In the genomic region with DNA sequence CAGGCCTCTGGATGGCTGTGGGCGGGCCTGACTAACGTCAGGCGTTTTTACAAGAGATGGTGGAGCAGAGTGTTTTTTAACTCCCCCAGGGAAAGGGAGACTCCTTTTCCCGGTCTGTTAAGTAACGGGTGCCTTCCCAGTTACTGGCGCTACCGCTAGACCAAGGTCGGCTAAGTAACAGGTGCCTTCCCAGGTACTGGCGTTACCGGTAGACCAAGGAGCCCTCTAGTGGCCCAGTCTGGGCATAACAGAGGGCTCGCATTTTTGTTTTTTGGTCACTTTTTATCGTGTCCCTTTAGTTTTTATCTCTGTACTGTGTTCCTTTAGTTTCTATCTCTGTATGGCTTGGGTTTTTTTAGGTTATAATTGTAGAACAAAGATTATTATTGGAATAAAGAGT, we compare ENCODE assay signal across 8 cellular contexts. TPM values are rescaled to one million over a fixed set of nuclear protein-coding genes. Genes with fewer than 3 reads are reported as not detected.
A peak's percentile ranks its signal among the peaks of the same experiment; 100 is the strongest.
DNase-seq lines count a peak whose midpoint lies in the region; ATAC-seq and TF ChIP-seq lines count a peak whose summit lies in the region.

No MANE protein-coding gene starts in this region.

- H3K9me3 ChIP-seq in CD4-positive, alpha-beta T cell (ENCODE audit: control insufficient read depth, low read length) = peaks cover 61% of the 10 kb centered on the region

- no peaks in the 10 kb centered on the region for H3K27me3 Mint-ChIP-seq in CD4-positive, alpha-beta T cell
- H3K27me3 Mint-ChIP-seq in activated T-cell treated with anti-CD3 and anti-CD28 coated beads, Interleukin-2, amount 50 U/mL, for 72 hours (ENCODE audit: low read depth) = no peaks in the 10 kb centered on the region

- POLR2A ChIA-PET in CD4-positive, alpha-beta T cell (lab: Charles Lee) = no interaction called here

- no peak overlapping the region for H3K4me3 ChIP-seq in kidney epithelial cell (ENCODE audit: low read depth, low read length)

- no peak overlapping the region for H3K27ac Mint-ChIP-seq in CD4-positive, alpha-beta T cell
- H3K27ac Mint-ChIP-seq in activated T-cell treated with anti-CD3 and anti-CD28 coated beads, Interleukin-2, amount 50 U/mL, for 72 hours = no peak overlapping the region

- no peak overlapping the region for H3K4me3 Mint-ChIP-seq in CD4-positive, alpha-beta T cell
- no peak overlapping the region for H3K4me3 Mint-ChIP-seq in activated T-cell treated with anti-CD3 and anti-CD28 coated beads, Interleukin-2, amount 50 U/mL, for 72 hours

- no peak overlapping the region for H3K27ac ChIP-seq in CD4-positive, alpha-beta T cell (ENCODE audit: low read depth, low read length)

- H3K27me3 ChIP-seq in CD4-positive, alpha-beta T cell (ENCODE audit: control insufficient read depth, insufficient read depth, low read length) = no peaks in the 10 kb centered on the region
- no peaks in the 10 kb centered on the region for H3K27me3 ChIP-seq in kidney epithelial cell (ENCODE audit: control insufficient read depth, insufficient read depth, low read length)

- no peak for ATAC-seq in CD4-positive, alpha-beta T cell (ENCODE audit: poor library complexity)
- ATAC-seq in activated T-cell treated with anti-CD3 and anti-CD28 coated beads, Interleukin-2, amount 50 U/mL, for 72 hours (replicated peaks in 1 of 2) = no peak
- no peak for ATAC-seq in GM21737 (IDR thresholded peaks at IDR 0.05; ENCODE audit: unreplicated experiment)
- no peak for ATAC-seq in HG03457 (IDR thresholded peaks at IDR 0.05; ENCODE audit: unreplicated experiment)

- peaks cover 99% of the 10 kb centered on the region for H3K36me3 Mint-ChIP-seq in CD4-positive, alpha-beta T cell (ENCODE audit: low read depth)
- H3K36me3 Mint-ChIP-seq in activated T-cell treated with anti-CD3 and anti-CD28 coated beads, Interleukin-2, amount 50 U/mL, for 72 hours (ENCODE audit: insufficient read depth in 2 of 2) = peaks cover 37 to 56% of the 10 kb centered on the region in 2 donors

- H3K36me3 ChIP-seq in kidney epithelial cell (ENCODE audit: control insufficient read depth, insufficient read depth, low read length) = no peaks in the 10 kb centered on the region

- intact Hi-C loops in CD4-positive, alpha-beta T cell (cut with DNase I, micrococcal nuclease) = no loop called here

- DNase-seq in CD4-positive, alpha-beta T cell = peak in 2 of 10 experiments; percentile 8 to 12
- DNase-seq in GM20000 (ENCODE audit: low spot score) (no peak), kidney epithelial cell (ENCODE audit: low read depth) (no peak), NCI-H446 (lab: John Stamatoyannopoulos, UW) (no peak), amniotic stem cell (lab: John Stamatoyannopoulos, UW) (no peak)
- DNase-seq in activated T-cell treated with anti-CD3 and anti-CD28 coated beads, Interleukin-2, amount 50 U/mL, for 72 hours = peak; percentile 33 to 42

- CTCF ChIA-PET in CD4-positive, alpha-beta T cell (lab: Charles Lee) = interaction anchor here (0.8 kb wide), 1 partner anchor 10 kb away, joined by 3 read pairs; no protein-coding TSS in a partner anchor

- peak; percentile 35 for TF ChIP-seq CTCF in CD4-positive, alpha-beta T cell (IDR thresholded peaks at IDR 0.05)
- TF ChIP-seq CTCF in GM20000 (IDR thresholded peaks at IDR 0.05; ENCODE audit: extremely low read depth, missing control alignments) (peak; percentile 6), kidney epithelial cell (IDR thresholded peaks at IDR 0.05; ENCODE audit: insufficient read depth, low read length, poor library complexity, severe bottlenecking) (peak; percentile 55)

- H3K4me1 Mint-ChIP-seq in CD4-positive, alpha-beta T cell (ENCODE audit: low read depth) = peaks cover 4% of the 10 kb centered on the region
- H3K4me1 Mint-ChIP-seq in activated T-cell treated with anti-CD3 and anti-CD28 coated beads, Interleukin-2, amount 50 U/mL, for 72 hours (ENCODE audit: low read depth) = no peaks in the 10 kb centered on the region

- peaks cover 14% of the 10 kb centered on the region for H3K9me3 Mint-ChIP-seq in CD4-positive, alpha-beta T cell
- peaks cover 15 to 20% of the 10 kb centered on the region in 2 donors for H3K9me3 Mint-ChIP-seq in activated T-cell treated with anti-CD3 and anti-CD28 coated beads, Interleukin-2, amount 50 U/mL, for 72 hours

RNA-seq across cellular contexts. Expression of gene ZNF383, which starts 10.0 kb away (rescaled TPM):
- total RNA-seq in CD4-positive, alpha-beta T cell = 10 to 100 TPM; 13.1 to 15.7 TPM
- total RNA-seq in activated T-cell treated with anti-CD3 and anti-CD28 coated beads, Interleukin-2, amount 50 U/mL, for 72 hours = 10 to 100 TPM; 14.3 to 15.1 TPM
- total RNA-seq in kidney epithelial cell = 4.9 and 9.1 TPM in 2 replicates

RNA-seq across cellular contexts. Expression of gene ZNF585B, which starts 17.7 kb away (rescaled TPM):
- total RNA-seq in CD4-positive, alpha-beta T cell = 1 to 10 TPM; 6.1 to 6.4 TPM
- 10 to 100 TPM; 13.1 to 17.1 TPM for total RNA-seq in activated T-cell treated with anti-CD3 and anti-CD28 coated beads, Interleukin-2, amount 50 U/mL, for 72 hours
- total RNA-seq in kidney epithelial cell = 16.4 and 21.2 TPM in 2 replicates

RNA-seq across cellular contexts. Expression of gene ZNF585A, which starts 55.5 kb away (rescaled TPM):
- total RNA-seq in CD4-positive, alpha-beta T cell = 1 to 10 TPM; 4.5 to 4.6 TPM
- 10 to 100 TPM; 13.8 to 17.5 TPM for total RNA-seq in activated T-cell treated with anti-CD3 and anti-CD28 coated beads, Interleukin-2, amount 50 U/mL, for 72 hours
- 14.0 and 15.5 TPM in 2 replicates for total RNA-seq in kidney epithelial cell

Comparison
In these comparisons a context has a peak if more than half of its experiments do, and no peak if none do; other contexts are left out.
1. DNase-seq: peak in activated T-cell treated with anti-CD3 and anti-CD28 coated beads, Interleukin-2, amount 50 U/mL, for 72 hours (2 of 2); none in GM20000 (single experiment), kidney epithelial cell (single experiment), NCI-H446 (0 of 2) and amniotic stem cell (single experiment).
2. Peak in every context shown above with its lines, with median percentiles within 50 percentile points of each other: CTCF ChIP-seq.